Comparison of ENCODE assay signal across 16 cellular contexts in genomic region chr10:21134645-21135395, GRCh38.
DNase-seq lines count a peak whose midpoint lies in the region; ATAC-seq, FAIRE-seq and TF ChIP-seq lines count a peak whose summit lies in the region.
"Had no signal": no experiment of that assay in that cellular context is flagged by ENCODE, and none has a peak within 500 bp of the region (broad histone marks: within the 10 kb centered on the region; RNA-seq: fewer than 3 reads in every experiment).

No MANE protein-coding gene starts in this region.

- H4K20me1 ChIP-seq in astrocyte (ENCODE audit: insufficient read depth, low read length) (no peaks in the 10 kb centered on the region), fibroblast of lung (ENCODE audit: control insufficient read depth, extremely low read depth, insufficient read depth, low read length) (no peaks in the 10 kb centered on the region)

- DNase-seq in DMS53 treated with DMSO at 0.1 percent for 48 hours (lab: John Stamatoyannopoulos, UW; ENCODE audit: unreplicated experiment): peak; percentile 75
- DNase-seq in astrocyte (ENCODE audit: low read depth): peak; percentile 29
- DNase-seq in fibroblast of lung (ENCODE audit: low read depth in 2 of 2): peak; percentile 38 to 49
- DNase-seq in pancreas: no peak
- no peak for DNase-seq in neuronal stem cell (ENCODE audit: low spot score)
- no peak for DNase-seq in T1000 (lab: John Stamatoyannopoulos, UW)
- no peak for DNase-seq in stimulated activated naive CD4-positive, alpha-beta T cell treated with Interleukin-2 at 50 U/mL for 16 hours (lab: John Stamatoyannopoulos, UW)
- DNase-seq: activated naive CD8-positive, alpha-beta T cell treated with anti-CD3 and anti-CD28 coated beads, Interleukin-2, amount 10 ng/mL, durations not matched to agents 7 days and 5 days; effector CD8-positive, alpha-beta T cell; MV-4-11; OCI-M1; stimulated activated CD4-positive, alpha-beta T cell treated with anti-CD3 and anti-CD28 coated beads, Interleukin-12 subunit alpha, Interleukin-12 subunit beta, amount 100 ng/mL, for 4 hours had no signal

- H2BK15ac ChIP-seq in neuronal stem cell (ENCODE audit: low read length): no peak overlapping the region

- TF ChIP-seq CTCF in astrocyte (IDR thresholded peaks at IDR 0.05; ENCODE audit: insufficient read depth, low read depth, low read length): no peak
- no peak for TF ChIP-seq CTCF in fibroblast of lung (conservative IDR thresholded peaks at IDR 0.05 in 1 of 2, IDR thresholded peaks at IDR 0.05 in 1 of 2; ENCODE audit: low read depth in 1 of 2, low read length in 2 of 2)
- TF ChIP-seq CTCF in pancreas (IDR thresholded peaks at IDR 0.05): no peak

- H2BK5ac ChIP-seq in neuronal stem cell (ENCODE audit: low read length): no peak overlapping the region

- H3K4me3 Mint-ChIP-seq in astrocyte (ENCODE audit: unreplicated experiment): no peak overlapping the region
- H3K4me3 Mint-ChIP-seq: activated naive CD8-positive, alpha-beta T cell treated with anti-CD3 and anti-CD28 coated beads, Interleukin-2, amount 10 ng/mL, durations not matched to agents 7 days and 5 days had no signal

- H3K9me3 ChIP-seq in astrocyte (ENCODE audit: insufficient read depth, low read depth, low read length): no peaks in the 10 kb centered on the region
- no peaks in the 10 kb centered on the region for H3K9me3 ChIP-seq in fibroblast of lung (ENCODE audit: control insufficient read depth, insufficient read depth, low read depth, low read length)
- H3K9me3 ChIP-seq in pancreas: no peaks in the 10 kb centered on the region
- no peaks in the 10 kb centered on the region for H3K9me3 ChIP-seq in neuronal stem cell (replicated peaks in 1 of 2; ENCODE audit: control insufficient read depth in 2 of 2, insufficient read depth in 1 of 2, low read depth in 1 of 2, low read length in 2 of 2)
- H3K9me3 ChIP-seq: neutrophil had no signal

- H3K23ac ChIP-seq in neuronal stem cell (ENCODE audit: low read depth, low read length, poor library complexity): no peak overlapping the region

- no peak overlapping the region for H2BK12ac ChIP-seq in neuronal stem cell (ENCODE audit: low read length)

- no peaks in the 10 kb centered on the region for H3K9me3 Mint-ChIP-seq in astrocyte (ENCODE audit: unreplicated experiment)
- H3K9me3 Mint-ChIP-seq: activated naive CD8-positive, alpha-beta T cell treated with anti-CD3 and anti-CD28 coated beads, Interleukin-2, amount 10 ng/mL, durations not matched to agents 7 days and 5 days had no signal

- peaks cover 2% of the 10 kb centered on the region for H3K79me1 ChIP-seq in neuronal stem cell (ENCODE audit: low read depth, low read length)

- no peak overlapping the region for H4K91ac ChIP-seq in neuronal stem cell (ENCODE audit: low read depth, low read length, poor library complexity)

- H3K9ac ChIP-seq in astrocyte (ENCODE audit: low read length): no peak overlapping the region
- no peak overlapping the region for H3K9ac ChIP-seq in fibroblast of lung (ENCODE audit: insufficient read depth, low read length)
- no peak overlapping the region for H3K9ac ChIP-seq in neuronal stem cell (ENCODE audit: low read depth, low read length, poor library complexity)

- H3K27me3 Mint-ChIP-seq in astrocyte (ENCODE audit: low read depth, unreplicated experiment): no peaks in the 10 kb centered on the region
- H3K27me3 Mint-ChIP-seq: activated naive CD8-positive, alpha-beta T cell treated with anti-CD3 and anti-CD28 coated beads, Interleukin-2, amount 10 ng/mL, durations not matched to agents 7 days and 5 days had no signal

- H3K4me2 ChIP-seq in astrocyte (ENCODE audit: low read length) (peak overlapping the region; percentile 34), fibroblast of lung (ENCODE audit: extremely low read depth, insufficient read depth, low read length) (peak overlapping the region; percentile 3), neuronal stem cell (ENCODE audit: insufficient read depth, low read length, poor library complexity, severe bottlenecking) (no peak overlapping the region)

- H3K4me1 ChIP-seq in astrocyte (ENCODE audit: insufficient read depth, low read length) (peaks cover 7% of the 10 kb centered on the region), fibroblast of lung (ENCODE audit: control insufficient read depth, extremely low read depth, insufficient read depth, low read length) (no peaks in the 10 kb centered on the region), pancreas (peaks cover 4 to 16% (median 12%) of the 10 kb centered on the region in 3 donors), neuronal stem cell (ENCODE audit: control insufficient read depth in 2 of 2, insufficient read depth in 1 of 2, low read depth in 1 of 2, low read length in 2 of 2) (no peaks in the 10 kb centered on the region)

- no peak overlapping the region for H4K8ac ChIP-seq in neuronal stem cell (ENCODE audit: low read depth, low read length)

- H3K36me3 ChIP-seq in astrocyte (ENCODE audit: insufficient read depth, low read length) (no peaks in the 10 kb centered on the region), fibroblast of lung (ENCODE audit: control insufficient read depth, insufficient read depth, low read length) (no peaks in the 10 kb centered on the region), pancreas (no peaks in the 10 kb centered on the region), neuronal stem cell (replicated peaks in 1 of 2; ENCODE audit: control insufficient read depth in 2 of 2, insufficient read depth in 2 of 2, low read length in 2 of 2) (no peaks in the 10 kb centered on the region)
- H3K36me3 ChIP-seq: neutrophil had no signal

- H3K18ac ChIP-seq in neuronal stem cell (ENCODE audit: low read length): no peak overlapping the region

- peaks cover 4% of the 10 kb centered on the region for H3K4me1 Mint-ChIP-seq in astrocyte (ENCODE audit: low read depth, unreplicated experiment)
- H3K4me1 Mint-ChIP-seq: activated naive CD8-positive, alpha-beta T cell treated with anti-CD3 and anti-CD28 coated beads, Interleukin-2, amount 10 ng/mL, durations not matched to agents 7 days and 5 days had no signal

- intact Hi-C loops in pancreas (cut with DNase I): no loop called here

- FAIRE-seq in astrocyte (lab: Jason Lieb, UNC) (no peak), pancreas (lab: Jason Lieb, UNC) (no peak)
- FAIRE-seq: HTR-8/SVneo had no signal

- no peak overlapping the region for H3K14ac ChIP-seq in neuronal stem cell (ENCODE audit: low read length)

- peak overlapping the region; percentile 6 for H2AFZ ChIP-seq in astrocyte (ENCODE audit: low read depth, low read length)
- H2AFZ ChIP-seq in fibroblast of lung (ENCODE audit: low read length): no peak overlapping the region
- H2AFZ ChIP-seq in neuronal stem cell (ENCODE audit: low read length): no peak overlapping the region

- H3K36me3 Mint-ChIP-seq in astrocyte (ENCODE audit: low read depth, unreplicated experiment): peaks cover 6% of the 10 kb centered on the region
- H3K36me3 Mint-ChIP-seq: activated naive CD8-positive, alpha-beta T cell treated with anti-CD3 and anti-CD28 coated beads, Interleukin-2, amount 10 ng/mL, durations not matched to agents 7 days and 5 days had no signal

- no peak overlapping the region for H3K4me3 ChIP-seq in astrocyte (ENCODE audit: insufficient read depth, low read depth, low read length)
- H3K4me3 ChIP-seq in fibroblast of lung (replicated peaks in 1 of 4; ENCODE audit: control extremely low read depth in 1 of 4, insufficient read depth in 1 of 4, low read depth in 3 of 4, low read length in 4 of 4): no peak overlapping the region
- no peak overlapping the region for H3K4me3 ChIP-seq in pancreas
- H3K4me3 ChIP-seq in neuronal stem cell (ENCODE audit: low read length in 2 of 2): no peak overlapping the region

- no peaks in the 10 kb centered on the region for H3K27me3 ChIP-seq in astrocyte (ENCODE audit: insufficient read depth, low read length)
- H3K27me3 ChIP-seq in fibroblast of lung (ENCODE audit: control insufficient read depth, insufficient read depth, low read length): no peaks in the 10 kb centered on the region
- no peaks in the 10 kb centered on the region for H3K27me3 ChIP-seq in pancreas
- no peaks in the 10 kb centered on the region for H3K27me3 ChIP-seq in neuronal stem cell (ENCODE audit: control insufficient read depth in 3 of 3, insufficient read depth in 3 of 3, low read depth in 1 of 3, low read length in 3 of 3)
- H3K27me3 ChIP-seq: neutrophil had no signal

- H3K4ac ChIP-seq in neuronal stem cell (ENCODE audit: low read length): no peak overlapping the region

- H2AK5ac ChIP-seq in neuronal stem cell (ENCODE audit: low read depth, low read length): no peak overlapping the region

- ATAC-seq in pancreas (peak in 3 of 4 donors; percentile 57 to 81 (median 68)), GM21528 (IDR thresholded peaks at IDR 0.05; ENCODE audit: low FRiP score, unreplicated experiment) (no peak)
- ATAC-seq: activated CD4-positive, CD25-positive, alpha-beta regulatory T cell treated with anti-CD3 and anti-CD28 coated beads, Interleukin-2, amount 50 U/mL, for 24 hours had no signal

- H2BK120ac ChIP-seq in neuronal stem cell (ENCODE audit: low read depth, low read length): no peak overlapping the region

- H3K27ac ChIP-seq in astrocyte (ENCODE audit: low read depth, low read length) (no peak overlapping the region), fibroblast of lung (ENCODE audit: insufficient read depth, low read length) (no peak overlapping the region), pancreas (peak overlapping the region in 1 of 4 donors; percentile 25), neuronal stem cell (replicated peaks; ENCODE audit: low read length) (no peak overlapping the region)
- H3K27ac ChIP-seq: neutrophil had no signal

- WGBS in pancreas, 2 donors: 79 to 86% methylated on average over 12 of the region's 12 CpGs
- WGBS in neuronal stem cell (ENCODE audit: extremely low coverage in 2 of 2, insufficient read length in 2 of 2, insufficient replicate concordance in 1 of 2), 2 donors: no CpG with 5 or more reads among the region's 12 CpGs

- no peak overlapping the region for H3K27ac Mint-ChIP-seq in astrocyte (ENCODE audit: unreplicated experiment)
- H3K27ac Mint-ChIP-seq: activated naive CD8-positive, alpha-beta T cell treated with anti-CD3 and anti-CD28 coated beads, Interleukin-2, amount 10 ng/mL, durations not matched to agents 7 days and 5 days had no signal

- H3K79me2 ChIP-seq in astrocyte (ENCODE audit: insufficient read depth, low read length) (no peaks in the 10 kb centered on the region), fibroblast of lung (ENCODE audit: control insufficient read depth, insufficient read depth, low read length) (no peaks in the 10 kb centered on the region)

Comparison
In these comparisons a context has a peak if more than half of its experiments do, and no peak if none do; other contexts are left out.
1. DNase-seq: peak in DMS53 treated with DMSO at 0.1 percent for 48 hours (single experiment), astrocyte (single experiment) and fibroblast of lung (2 of 2); none in pancreas (0 of 6), neuronal stem cell (single experiment), T1000 (single experiment) and stimulated activated naive CD4-positive, alpha-beta T cell treated with Interleukin-2 at 50 U/mL for 16 hours (single experiment).